In the genomic region with DNA sequence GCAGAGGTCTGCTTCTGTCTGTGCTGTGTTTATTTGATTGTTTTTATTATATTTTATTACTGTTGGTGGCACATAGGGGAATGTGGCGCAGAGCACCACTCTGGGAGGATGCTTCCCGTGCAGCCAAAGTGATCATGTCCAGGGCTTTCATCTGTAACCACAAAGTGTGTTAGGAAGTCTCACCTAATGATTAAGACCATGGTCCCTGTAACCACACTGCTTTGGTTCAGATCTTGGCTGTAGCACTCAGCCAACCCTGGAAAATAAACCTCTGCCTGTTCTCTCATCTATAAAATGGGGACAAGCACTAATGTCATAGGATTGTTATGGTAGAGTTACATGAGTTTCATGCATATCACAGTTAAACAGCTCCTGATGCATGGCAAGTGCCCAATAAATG, we compare ENCODE assay signal across 8 cellular contexts. TPM values are rescaled to one million over a fixed set of nuclear protein-coding genes. Genes with fewer than 3 reads are reported as not detected.
DNase-seq lines count a peak whose midpoint lies in the region; ATAC-seq and TF ChIP-seq lines count a peak whose summit lies in the region.

No MANE protein-coding gene starts in this region.

- no peak for TF ChIP-seq CTCF in CD4-positive, alpha-beta T cell (IDR thresholded peaks at IDR 0.05)

- no peaks in the 10 kb centered on the region for H3K27me3 ChIP-seq in CD4-positive, alpha-beta T cell (ENCODE audit: control insufficient read depth, insufficient read depth, low read length)
- no peaks in the 10 kb centered on the region for H3K27me3 ChIP-seq in duodenal mucosa (ENCODE audit: control insufficient read depth in 1 of 2, insufficient read depth in 2 of 2, low read length in 2 of 2)
- H3K27me3 ChIP-seq in naive thymus-derived CD4-positive, alpha-beta T cell (ENCODE audit: control insufficient read depth in 2 of 2, insufficient read depth in 2 of 2, low read length in 2 of 2), result no peaks in the 10 kb centered on the region

- POLR2A ChIA-PET in CD4-positive, alpha-beta T cell (lab: Charles Lee), result interaction anchor here (0.6 to 6.2 kb wide), 16 partner anchors 13 to 308 kb away, joined by 3 to 106 read pairs (median 6); a partner anchor contains a TSS
- POLR2A ChIA-PET in naive thymus-derived CD4-positive, alpha-beta T cell (lab: Charles Lee), result interaction anchor here (0.6 to 7.0 kb wide), 24 partner anchors 8 to 308 kb away, joined by 3 to 103 read pairs (median 7); a partner anchor contains a TSS

- H3K9me3 Mint-ChIP-seq in CD4-positive, alpha-beta T cell, result peaks cover 6% of the 10 kb centered on the region
- peaks cover 0 to 33% (median 6%) of the 10 kb centered on the region in 11 donors for H3K9me3 Mint-ChIP-seq in naive thymus-derived CD4-positive, alpha-beta T cell

- peak overlapping the region; percentile 82 to 84 for H3K9ac ChIP-seq in duodenal mucosa (ENCODE audit: low read depth in 1 of 2, low read length in 2 of 2)

- peaks cover 20 to 28% of the 10 kb centered on the region in 2 donors for H3K4me1 ChIP-seq in duodenal mucosa (ENCODE audit: control insufficient read depth in 1 of 2, insufficient read depth in 2 of 2, low read length in 2 of 2)
- H3K4me1 ChIP-seq in naive thymus-derived CD4-positive, alpha-beta T cell (ENCODE audit: control insufficient read depth in 2 of 2, insufficient read depth in 2 of 2, low read length in 2 of 2), result peaks cover 29 to 56% of the 10 kb centered on the region in 2 donors

- peaks cover 75% of the 10 kb centered on the region for H3K36me3 Mint-ChIP-seq in CD4-positive, alpha-beta T cell (ENCODE audit: low read depth)
- H3K36me3 Mint-ChIP-seq in naive thymus-derived CD4-positive, alpha-beta T cell, result peaks cover 13 to 72% (median 60%) of the 10 kb centered on the region in 5 donors

- peak overlapping the region; percentile 82 for H3K27ac ChIP-seq in CD4-positive, alpha-beta T cell (ENCODE audit: low read depth, low read length)
- H3K27ac ChIP-seq in KOPT-K1 (ENCODE audit: low read depth, low read length, poor library complexity, severe bottlenecking) (peak overlapping the region; percentile 29), duodenal mucosa (ENCODE audit: low read depth, low read length) (no peak overlapping the region)
- peak overlapping the region; percentile 86 for H3K27ac ChIP-seq in naive thymus-derived CD4-positive, alpha-beta T cell (ENCODE audit: low read depth, low read length)

- no peaks in the 10 kb centered on the region for H3K27me3 Mint-ChIP-seq in CD4-positive, alpha-beta T cell
- H3K27me3 Mint-ChIP-seq in naive thymus-derived CD4-positive, alpha-beta T cell, result no peaks in the 10 kb centered on the region

- CTCF ChIA-PET in CD4-positive, alpha-beta T cell (lab: Charles Lee), result interaction anchor here (0.5 to 3.2 kb wide), 4 partner anchors 12 to 308 kb away, joined by 3 to 13 read pairs (median 3); no protein-coding TSS in a partner anchor
- CTCF ChIA-PET in naive thymus-derived CD4-positive, alpha-beta T cell (lab: Charles Lee), result interaction anchor here (0.6 to 2.3 kb wide), 6 partner anchors 65 to 356 kb away, joined by 3 to 8 read pairs (median 4); no protein-coding TSS in a partner anchor

- H3K36me3 ChIP-seq in KOPT-K1 (ENCODE audit: insufficient read depth, low read length) (peaks cover 52% of the 10 kb centered on the region), duodenal mucosa (ENCODE audit: control insufficient read depth in 1 of 2, insufficient read depth in 2 of 2, low read length in 2 of 2) (peaks cover 5 to 27% of the 10 kb centered on the region in 2 donors)
- peaks cover 10 to 47% (median 24%) of the 10 kb centered on the region in 3 experiments for H3K36me3 ChIP-seq in naive thymus-derived CD4-positive, alpha-beta T cell (ENCODE audit: control insufficient read depth in 2 of 3, insufficient read depth in 3 of 3, low read length in 3 of 3)

- H3K27ac Mint-ChIP-seq in CD4-positive, alpha-beta T cell, result peak overlapping the region; percentile 96
- H3K27ac Mint-ChIP-seq in naive thymus-derived CD4-positive, alpha-beta T cell, result peak overlapping the region; percentile 91 to 98 (median 95)

- DNase-seq in CD4-positive, alpha-beta T cell, result no peak
- DNase-seq in naive thymus-derived CD4-positive, alpha-beta T cell, result no peak
- no peak for DNase-seq in stimulated activated CD4-positive, alpha-beta T cell treated with anti-CD3 and anti-CD28 coated beads, Interleukin-2, amount 100 ng/mL, for 48 hours
- DNase-seq in head of caudate nucleus (no peak), NK-92 (lab: John Stamatoyannopoulos, UW; ENCODE audit: unreplicated experiment) (no peak)

- intact Hi-C loops in CD4-positive, alpha-beta T cell (cut with DNase I, micrococcal nuclease), result loop anchor here (5.0 to 10.0 kb wide), 9 partner anchors 34 to 714 kb away; a partner anchor contains a TSS
- intact Hi-C loops in naive thymus-derived CD4-positive, alpha-beta T cell (cut with micrococcal nuclease), result loop anchor here (2.0 to 10.0 kb wide), 4 partner anchors 101 to 634 kb away; a partner anchor contains a TSS
- intact Hi-C loops in head of caudate nucleus (cut with DNase I), result no loop called here

- peak overlapping the region; percentile 99 for H3K4me3 Mint-ChIP-seq in CD4-positive, alpha-beta T cell
- H3K4me3 Mint-ChIP-seq in naive thymus-derived CD4-positive, alpha-beta T cell, result peak overlapping the region; percentile 91 to 97 (median 94)

- ATAC-seq in CD4-positive, alpha-beta T cell (ENCODE audit: poor library complexity), result no peak
- ATAC-seq in naive thymus-derived CD4-positive, alpha-beta T cell, result no peak
- ATAC-seq in HG03159 (IDR thresholded peaks at IDR 0.05; ENCODE audit: unreplicated experiment), result no peak

- H3K4me3 ChIP-seq in duodenal mucosa (ENCODE audit: low read depth in 1 of 2, low read length in 2 of 2), result peak overlapping the region; percentile 87 to 97
- peak overlapping the region; percentile 91 for H3K4me3 ChIP-seq in naive thymus-derived CD4-positive, alpha-beta T cell (ENCODE audit: low read length)

- H3K9me3 ChIP-seq in CD4-positive, alpha-beta T cell (ENCODE audit: control insufficient read depth, low read length), result peaks cover 4% of the 10 kb centered on the region
- H3K9me3 ChIP-seq in KOPT-K1 (ENCODE audit: insufficient read depth, low read length, poor library complexity, severe bottlenecking) (peaks cover 43% of the 10 kb centered on the region), duodenal mucosa (ENCODE audit: control insufficient read depth in 1 of 2, low read length in 2 of 2) (no peaks in the 10 kb centered on the region)
- no peaks in the 10 kb centered on the region for H3K9me3 ChIP-seq in naive thymus-derived CD4-positive, alpha-beta T cell (ENCODE audit: control insufficient read depth in 2 of 3, low read length in 3 of 3)

- H3K4me1 Mint-ChIP-seq in CD4-positive, alpha-beta T cell (ENCODE audit: low read depth), result peaks cover 84% of the 10 kb centered on the region
- H3K4me1 Mint-ChIP-seq in naive thymus-derived CD4-positive, alpha-beta T cell, result peaks cover 48 to 76% (median 65%) of the 10 kb centered on the region in 7 donors

RNA-seq across cellular contexts. Expression of a gene that starts 1.9 kb away (rescaled TPM):
- 100 to 1,000 TPM; 113 to 124 TPM for total RNA-seq in CD4-positive, alpha-beta T cell
- 100 to 1,000 TPM; 141 to 490 (median 161) TPM for total RNA-seq in naive thymus-derived CD4-positive, alpha-beta T cell
- polyA plus RNA-seq in naive thymus-derived CD4-positive, alpha-beta T cell, result 100 to 1,000 TPM; 168 to 239 TPM
